27 cellular contexts compared by ENCODE assay signal in the genomic region with DNA sequence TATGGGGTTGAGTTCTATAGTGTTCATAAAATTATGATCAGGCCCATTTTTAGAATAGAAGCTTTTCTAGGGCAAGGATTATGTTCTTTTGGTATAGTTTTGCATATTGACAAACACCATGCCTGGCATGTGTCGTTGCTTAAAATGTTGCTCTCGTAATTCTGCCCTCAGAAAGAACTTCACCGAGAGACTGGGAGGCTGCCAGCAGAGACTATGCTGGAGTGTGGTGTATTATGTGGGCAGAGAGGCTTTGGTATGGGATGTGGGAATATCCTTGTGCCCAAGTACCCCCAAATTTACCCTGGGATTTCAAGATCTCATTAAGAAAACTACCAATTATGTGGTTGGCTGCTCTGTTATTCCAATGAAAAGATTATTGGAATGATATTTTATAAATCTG. TPM values are rescaled to one million over a fixed set of nuclear protein-coding genes. Genes with fewer than 3 reads are reported as not detected.
DNase-seq lines count a peak whose midpoint lies in the region; ATAC-seq lines count a peak whose summit lies in the region.
"Had no signal": no experiment of that assay in that cellular context is flagged by ENCODE, and none has a peak within 500 bp of the region (broad histone marks: within the 10 kb centered on the region; RNA-seq: fewer than 3 reads in every experiment).

No MANE protein-coding gene starts in this region.

- H3K27me3 ChIP-seq in subcutaneous abdominal adipose tissue (ENCODE audit: control insufficient read depth in 5 of 5, insufficient read depth in 4 of 5, low read length in 5 of 5): no peaks in the 10 kb centered on the region
- H3K27me3 ChIP-seq: BE2C, gastroesophageal sphincter, ovary, testis had no signal

- DNase-seq in T-helper 17 cell: no peak
- DNase-seq in cerebellar cortex (ENCODE audit: low spot score): peak; percentile 43
- DNase-seq in left lobe of liver (ENCODE audit: low spot score): no peak
- no peak for DNase-seq in activated T-cell treated with anti-CD3 and anti-CD28 coated beads, Interleukin-2, amount 50 U/mL, for 24 hours
- DNase-seq: ACHN; activated CD4-positive, alpha-beta T cell treated with anti-CD3 and anti-CD28 coated beads, Interleukin-2, amount 50 U/mL, for 4 hours; activated naive CD4-positive, alpha-beta T cell treated with anti-CD3 and anti-CD28 coated beads for 36 hours; BE2C; dermis blood vessel endothelial cell; DMS53; GDM1; NCI-H1092; NCI-H187 treated with DMSO at 0.1 percent for 48 hours; NCI-H69; nephron progenitor cell; ovary; stimulated activated CD4-positive, alpha-beta T cell treated with anti-CD3 and anti-CD28 coated beads, Interleukin-4, amount 100 ng/mL, for 4 hours; stimulated activated naive CD4-positive, alpha-beta T cell; T-cell; testis had no signal

- H3K36me3 Mint-ChIP-seq in T-helper 17 cell (ENCODE audit: low read depth): no peaks in the 10 kb centered on the region
- peaks cover 1% of the 10 kb centered on the region for H3K36me3 Mint-ChIP-seq in activated T-cell treated with anti-CD3 and anti-CD28 coated beads, Interleukin-2, amount 50 U/mL, for 24 hours (ENCODE audit: low read depth)

- peaks cover 3% of the 10 kb centered on the region for H3K4me1 Mint-ChIP-seq in T-helper 17 cell
- H3K4me1 Mint-ChIP-seq in activated T-cell treated with anti-CD3 and anti-CD28 coated beads, Interleukin-2, amount 50 U/mL, for 24 hours (ENCODE audit: low read depth): peaks cover 7% of the 10 kb centered on the region

- H3K27ac ChIP-seq in subcutaneous abdominal adipose tissue (ENCODE audit: low read depth, low read length): peak overlapping the region; percentile 42
- H3K27ac ChIP-seq: ovary, testis had no signal

- peak overlapping the region; percentile 25 for H3K4me3 Mint-ChIP-seq in T-helper 17 cell
- H3K4me3 Mint-ChIP-seq in activated T-cell treated with anti-CD3 and anti-CD28 coated beads, Interleukin-2, amount 50 U/mL, for 24 hours: no peak overlapping the region
- H3K4me3 Mint-ChIP-seq: activated naive CD4-positive, alpha-beta T cell treated with anti-CD3 and anti-CD28 coated beads for 36 hours; activated T-helper 1 cell treated with anti-CD3 and anti-CD28 coated beads, Interleukin-12 subunit alpha, Interleukin-12 subunit beta, Interleukin-2, Interleukin-4 antibody, amounts not matched to agents 30 ng/mL and 10 ng/mL and 1 ng/mL, durations not matched to agents 14 hours and 24 hours and 36 hours; IgD-negative memory B cell; nephron progenitor cell; T-cell had no signal

- ATAC-seq in T-helper 17 cell (no peak), left lobe of liver (peak; percentile 58), GM18861 (IDR thresholded peaks at IDR 0.05; ENCODE audit: unreplicated experiment) (no peak), HG03097 (IDR thresholded peaks at IDR 0.05; ENCODE audit: low FRiP score, unreplicated experiment) (no peak)
- ATAC-seq: Panc1, T-cell had no signal

- H3K36me3 ChIP-seq in subcutaneous abdominal adipose tissue (ENCODE audit: control insufficient read depth in 5 of 5, insufficient read depth in 5 of 5, low read length in 5 of 5): peaks cover 0 to 2% (median 0%) of the 10 kb centered on the region in 5 donors
- H3K36me3 ChIP-seq: BE2C, gastroesophageal sphincter, ovary had no signal

- peak overlapping the region; percentile 16 for H3K27ac Mint-ChIP-seq in T-helper 17 cell
- H3K27ac Mint-ChIP-seq in activated T-cell treated with anti-CD3 and anti-CD28 coated beads, Interleukin-2, amount 50 U/mL, for 24 hours: no peak overlapping the region
- H3K27ac Mint-ChIP-seq: activated naive CD4-positive, alpha-beta T cell treated with anti-CD3 and anti-CD28 coated beads for 36 hours; activated T-helper 1 cell treated with anti-CD3 and anti-CD28 coated beads, Interleukin-12 subunit alpha, Interleukin-12 subunit beta, Interleukin-2, Interleukin-4 antibody, amounts not matched to agents 30 ng/mL and 10 ng/mL and 1 ng/mL, durations not matched to agents 14 hours and 24 hours and 36 hours; IgD-negative memory B cell; nephron progenitor cell; T-cell had no signal

- H3K27me3 Mint-ChIP-seq in T-helper 17 cell: no peaks in the 10 kb centered on the region
- H3K27me3 Mint-ChIP-seq in activated T-cell treated with anti-CD3 and anti-CD28 coated beads, Interleukin-2, amount 50 U/mL, for 24 hours: no peaks in the 10 kb centered on the region
- H3K27me3 Mint-ChIP-seq: IgD-negative memory B cell, T-cell had no signal

- H3K4me1 ChIP-seq in subcutaneous abdominal adipose tissue (ENCODE audit: control insufficient read depth in 5 of 5, insufficient read depth in 5 of 5, low read length in 5 of 5): peaks cover 0 to 45% (median 23%) of the 10 kb centered on the region in 5 donors
- H3K4me1 ChIP-seq: BE2C, testis had no signal

- no peak overlapping the region for H3K4me3 ChIP-seq in subcutaneous abdominal adipose tissue (ENCODE audit: low read depth in 1 of 5, low read length in 5 of 5)
- H3K4me3 ChIP-seq: gastroesophageal sphincter, ovary, testis had no signal

- no peaks in the 10 kb centered on the region for H3K9me3 Mint-ChIP-seq in activated T-cell treated with anti-CD3 and anti-CD28 coated beads, Interleukin-2, amount 50 U/mL, for 24 hours
- H3K9me3 Mint-ChIP-seq: activated naive CD4-positive, alpha-beta T cell treated with anti-CD3 and anti-CD28 coated beads for 36 hours; activated T-helper 1 cell treated with anti-CD3 and anti-CD28 coated beads, Interleukin-12 subunit alpha, Interleukin-12 subunit beta, Interleukin-2, Interleukin-4 antibody, amounts not matched to agents 30 ng/mL and 10 ng/mL and 1 ng/mL, durations not matched to agents 14 hours and 24 hours and 36 hours; IgD-negative memory B cell; nephron progenitor cell; T-cell had no signal

- no peaks in the 10 kb centered on the region for H3K9me3 ChIP-seq in T-helper 17 cell (ENCODE audit: control insufficient read depth, low read length, poor library complexity, severe bottlenecking)
- no peaks in the 10 kb centered on the region for H3K9me3 ChIP-seq in subcutaneous abdominal adipose tissue (ENCODE audit: control insufficient read depth in 5 of 5, low read length in 5 of 5)
- H3K9me3 ChIP-seq: BE2C, gastroesophageal sphincter, ovary, testis had no signal

- peak overlapping the region in 2 of 5 donors; percentile 9 to 10 for H3K9ac ChIP-seq in subcutaneous abdominal adipose tissue (ENCODE audit: low read length in 5 of 5)

RNA-seq across cellular contexts. Expression of gene PGM1, which starts 27.9 kb away (rescaled TPM):
- 10 to 100 TPM; 11.7 to 14.2 TPM for total RNA-seq in T-helper 17 cell
- total RNA-seq in left lobe of liver: 225 TPM

Comparison
In these comparisons a context has a peak if more than half of its experiments do, and no peak if none do; other contexts are left out.
1. RNA of gene PGM1, which starts 27.9 kb away (total RNA-seq): 225 TPM in left lobe of liver (single experiment); 11.7 to 14.2 TPM in T-helper 17 cell; every median in the first group is over 10 times any median in the second.